In the genomic region with DNA sequence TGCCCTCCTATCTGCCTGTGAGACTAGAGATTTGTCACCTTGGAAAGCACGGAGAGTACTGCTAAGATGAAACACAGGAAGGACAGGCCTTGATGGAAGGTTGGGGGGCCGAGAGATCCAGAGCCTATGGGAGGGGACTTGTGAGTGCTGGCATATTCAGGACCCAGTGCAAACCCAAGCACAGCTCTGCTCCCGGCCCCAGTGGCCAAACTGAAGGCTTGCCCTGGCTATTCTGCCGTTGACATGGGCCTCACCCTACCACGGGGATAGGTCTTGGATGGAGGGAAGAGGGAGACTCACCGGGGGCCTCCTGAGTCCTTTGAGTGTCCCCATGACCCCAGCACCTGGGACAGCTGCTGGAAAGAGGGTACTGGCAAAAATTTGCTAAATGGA, we compare ENCODE assay signal across 1 cellular context.
TF ChIP-seq lines count a peak whose summit lies in the region.

No MANE protein-coding gene starts in this region.

TF ChIP-seq in H1, 55 proteins besides CTCF, POLR2A, EP300 and RAD21:
- TF ChIP-seq BACH1 (IDR thresholded peaks at IDR 0.05; ENCODE audit: low read length) (no peak), CBX5 (IDR thresholded peaks at IDR 0.05; ENCODE audit: low read depth, low read length) (no peak), EZH2 (IDR thresholded peaks at IDR 0.05; ENCODE audit: low read depth, low read length, severe bottlenecking) (no peak), POLR2AphosphoS5 (IDR thresholded peaks at IDR 0.05; ENCODE audit: low read depth, low read length) (no peak), RFX5 (IDR thresholded peaks at IDR 0.05; ENCODE audit: borderline replicate concordance, low read depth, low read length) (no peak), SAP30 (IDR thresholded peaks at IDR 0.05; ENCODE audit: insufficient read depth, insufficient replicate concordance, low read length) (no peak), POU5F1 (IDR thresholded peaks at IDR 0.05; ENCODE audit: low read depth, low read length) (no peak), YY1 (IDR thresholded peaks at IDR 0.05; ENCODE audit: low read depth, low read length) (no peak), RXRA (IDR thresholded peaks at IDR 0.05; ENCODE audit: insufficient read depth, low read depth, low read length) (no peak), SRF (IDR thresholded peaks at IDR 0.05; ENCODE audit: low read depth, low read length) (no peak), HDAC2 (IDR thresholded peaks at IDR 0.05; ENCODE audit: borderline replicate concordance in 1 of 2, low read depth in 2 of 2, low read length in 2 of 2) (no peak), TAF1 (IDR thresholded peaks at IDR 0.05; ENCODE audit: low read depth, low read length) (no peak), RNF2 (IDR thresholded peaks at IDR 0.05; ENCODE audit: borderline replicate concordance, low read depth, low read length, missing control alignments, poor library complexity, severe bottlenecking) (no peak), NRF1 (IDR thresholded peaks at IDR 0.05; ENCODE audit: low read depth, low read length) (no peak), SP1 (IDR thresholded peaks at IDR 0.05; ENCODE audit: low read depth, low read length) (no peak)
- TF ChIP-seq, protein P1, sequence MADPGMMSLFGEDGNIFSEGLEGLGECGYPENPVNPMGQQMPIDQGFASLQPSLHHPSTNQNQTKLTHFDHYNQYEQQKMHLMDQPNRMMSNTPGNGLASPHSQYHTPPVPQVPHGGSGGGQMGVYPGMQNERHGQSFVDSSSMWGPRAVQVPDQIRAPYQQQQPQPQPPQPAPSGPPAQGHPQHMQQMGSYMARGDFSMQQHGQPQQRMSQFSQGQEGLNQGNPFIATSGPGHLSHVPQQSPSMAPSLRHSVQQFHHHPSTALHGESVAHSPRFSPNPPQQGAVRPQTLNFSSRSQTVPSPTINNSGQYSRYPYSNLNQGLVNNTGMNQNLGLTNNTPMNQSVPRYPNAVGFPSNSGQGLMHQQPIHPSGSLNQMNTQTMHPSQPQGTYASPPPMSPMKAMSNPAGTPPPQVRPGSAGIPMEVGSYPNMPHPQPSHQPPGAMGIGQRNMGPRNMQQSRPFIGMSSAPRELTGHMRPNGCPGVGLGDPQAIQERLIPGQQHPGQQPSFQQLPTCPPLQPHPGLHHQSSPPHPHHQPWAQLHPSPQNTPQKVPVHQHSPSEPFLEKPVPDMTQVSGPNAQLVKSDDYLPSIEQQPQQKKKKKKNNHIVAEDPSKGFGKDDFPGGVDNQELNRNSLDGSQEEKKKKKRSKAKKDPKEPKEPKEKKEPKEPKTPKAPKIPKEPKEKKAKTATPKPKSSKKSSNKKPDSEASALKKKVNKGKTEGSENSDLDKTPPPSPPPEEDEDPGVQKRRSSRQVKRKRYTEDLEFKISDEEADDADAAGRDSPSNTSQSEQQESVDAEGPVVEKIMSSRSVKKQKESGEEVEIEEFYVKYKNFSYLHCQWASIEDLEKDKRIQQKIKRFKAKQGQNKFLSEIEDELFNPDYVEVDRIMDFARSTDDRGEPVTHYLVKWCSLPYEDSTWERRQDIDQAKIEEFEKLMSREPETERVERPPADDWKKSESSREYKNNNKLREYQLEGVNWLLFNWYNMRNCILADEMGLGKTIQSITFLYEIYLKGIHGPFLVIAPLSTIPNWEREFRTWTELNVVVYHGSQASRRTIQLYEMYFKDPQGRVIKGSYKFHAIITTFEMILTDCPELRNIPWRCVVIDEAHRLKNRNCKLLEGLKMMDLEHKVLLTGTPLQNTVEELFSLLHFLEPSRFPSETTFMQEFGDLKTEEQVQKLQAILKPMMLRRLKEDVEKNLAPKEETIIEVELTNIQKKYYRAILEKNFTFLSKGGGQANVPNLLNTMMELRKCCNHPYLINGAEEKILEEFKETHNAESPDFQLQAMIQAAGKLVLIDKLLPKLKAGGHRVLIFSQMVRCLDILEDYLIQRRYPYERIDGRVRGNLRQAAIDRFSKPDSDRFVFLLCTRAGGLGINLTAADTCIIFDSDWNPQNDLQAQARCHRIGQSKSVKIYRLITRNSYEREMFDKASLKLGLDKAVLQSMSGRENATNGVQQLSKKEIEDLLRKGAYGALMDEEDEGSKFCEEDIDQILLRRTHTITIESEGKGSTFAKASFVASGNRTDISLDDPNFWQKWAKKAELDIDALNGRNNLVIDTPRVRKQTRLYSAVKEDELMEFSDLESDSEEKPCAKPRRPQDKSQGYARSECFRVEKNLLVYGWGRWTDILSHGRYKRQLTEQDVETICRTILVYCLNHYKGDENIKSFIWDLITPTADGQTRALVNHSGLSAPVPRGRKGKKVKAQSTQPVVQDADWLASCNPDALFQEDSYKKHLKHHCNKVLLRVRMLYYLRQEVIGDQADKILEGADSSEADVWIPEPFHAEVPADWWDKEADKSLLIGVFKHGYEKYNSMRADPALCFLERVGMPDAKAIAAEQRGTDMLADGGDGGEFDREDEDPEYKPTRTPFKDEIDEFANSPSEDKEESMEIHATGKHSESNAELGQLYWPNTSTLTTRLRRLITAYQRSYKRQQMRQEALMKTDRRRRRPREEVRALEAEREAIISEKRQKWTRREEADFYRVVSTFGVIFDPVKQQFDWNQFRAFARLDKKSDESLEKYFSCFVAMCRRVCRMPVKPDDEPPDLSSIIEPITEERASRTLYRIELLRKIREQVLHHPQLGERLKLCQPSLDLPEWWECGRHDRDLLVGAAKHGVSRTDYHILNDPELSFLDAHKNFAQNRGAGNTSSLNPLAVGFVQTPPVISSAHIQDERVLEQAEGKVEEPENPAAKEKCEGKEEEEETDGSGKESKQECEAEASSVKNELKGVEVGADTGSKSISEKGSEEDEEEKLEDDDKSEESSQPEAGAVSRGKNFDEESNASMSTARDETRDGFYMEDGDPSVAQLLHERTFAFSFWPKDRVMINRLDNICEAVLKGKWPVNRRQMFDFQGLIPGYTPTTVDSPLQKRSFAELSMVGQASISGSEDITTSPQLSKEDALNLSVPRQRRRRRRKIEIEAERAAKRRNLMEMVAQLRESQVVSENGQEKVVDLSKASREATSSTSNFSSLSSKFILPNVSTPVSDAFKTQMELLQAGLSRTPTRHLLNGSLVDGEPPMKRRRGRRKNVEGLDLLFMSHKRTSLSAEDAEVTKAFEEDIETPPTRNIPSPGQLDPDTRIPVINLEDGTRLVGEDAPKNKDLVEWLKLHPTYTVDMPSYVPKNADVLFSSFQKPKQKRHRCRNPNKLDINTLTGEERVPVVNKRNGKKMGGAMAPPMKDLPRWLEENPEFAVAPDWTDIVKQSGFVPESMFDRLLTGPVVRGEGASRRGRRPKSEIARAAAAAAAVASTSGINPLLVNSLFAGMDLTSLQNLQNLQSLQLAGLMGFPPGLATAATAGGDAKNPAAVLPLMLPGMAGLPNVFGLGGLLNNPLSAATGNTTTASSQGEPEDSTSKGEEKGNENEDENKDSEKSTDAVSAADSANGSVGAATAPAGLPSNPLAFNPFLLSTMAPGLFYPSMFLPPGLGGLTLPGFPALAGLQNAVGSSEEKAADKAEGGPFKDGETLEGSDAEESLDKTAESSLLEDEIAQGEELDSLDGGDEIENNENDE (IDR thresholded peaks at IDR 0.05; ENCODE audit: insufficient replicate concordance, low read length) = no peak
